ENCODE assay signal across 8 cellular contexts in genomic region chr7:134778941-134779740, GRCh38. TPM values are rescaled to one million over a fixed set of nuclear protein-coding genes. Genes with fewer than 3 reads are reported as not detected.
DNase-seq lines count a peak whose midpoint lies in the region; ATAC-seq, FAIRE-seq and TF ChIP-seq lines count a peak whose summit lies in the region.

Gene CALD1, plus strand, starts transcription at chr7:134779634. Its CDS starts 88,100 bp downstream, at chr7:134867734.

- in situ Hi-C loops in transverse colon (cut with MboI; ENCODE audit: low pct_ligation_motif_present in 1 of 4, low pct_unique_long_range_greater_than_20kb in 1 of 4, low sequenced_read_pairs in 3 of 4) = no loop called here

- H3K27me3 ChIP-seq in endothelial cell of umbilical vein (ENCODE audit: control insufficient read depth in 2 of 2, insufficient read depth in 2 of 2, low read length in 2 of 2) (no peaks in the 10 kb centered on the region), transverse colon (no peaks in the 10 kb centered on the region), Karpas-422 (ENCODE audit: low read length) (no peaks in the 10 kb centered on the region)

- peaks cover 51% of the 10 kb centered on the region for H3K4me1 ChIP-seq in endothelial cell of umbilical vein (ENCODE audit: control insufficient read depth, extremely low read depth, insufficient read depth, low read length)
- H3K4me1 ChIP-seq in transverse colon = peaks cover 0 to 19% (median 8%) of the 10 kb centered on the region in 4 donors
- H3K4me1 ChIP-seq in Karpas-422 (ENCODE audit: low read length) = no peaks in the 10 kb centered on the region

- H3K27ac ChIP-seq in endothelial cell of umbilical vein (ENCODE audit: insufficient read depth, low read depth, low read length) = peak within 1 kb of the TSS; percentile 97
- H3K27ac ChIP-seq in transverse colon = peak within 1 kb of the TSS; percentile 84 to 91 (median 87)
- no peak within 1 kb of the TSS for H3K27ac ChIP-seq in Karpas-422 (ENCODE audit: low read length)

- peak; percentile 98 for TF ChIP-seq POLR2A in endothelial cell of umbilical vein (IDR thresholded peaks at IDR 0.05; ENCODE audit: low read depth, low read length)
- peak; percentile 76 for TF ChIP-seq POLR2A in transverse colon (IDR thresholded peaks at IDR 0.05)

- POLR2A ChIA-PET in endothelial cell of umbilical vein (lab: Charles Lee) = interaction anchor here (0.6 to 1.6 kb wide), 7 partner anchors 9 to 125 kb away, joined by 3 to 4 read pairs (median 4); no protein-coding TSS in a partner anchor

- FAIRE-seq in endothelial cell of umbilical vein (lab: Jason Lieb, UNC) = peak; percentile 98

- no peaks in the 10 kb centered on the region for H3K9me2 ChIP-seq in Karpas-422 (replicated peaks; ENCODE audit: insufficient read depth, low read length)

- H2AFZ ChIP-seq in endothelial cell of umbilical vein (ENCODE audit: low read depth, low read length) = peak within 1 kb of the TSS; percentile 16
- no peak within 1 kb of the TSS for H2AFZ ChIP-seq in Karpas-422 (ENCODE audit: low read length)

- H3K9ac ChIP-seq in endothelial cell of umbilical vein (replicated peaks; ENCODE audit: extremely low read depth, insufficient read depth, low read length) (peak within 1 kb of the TSS; percentile 99), Karpas-422 (ENCODE audit: low read length) (no peak within 1 kb of the TSS)

- peak; percentile 75 for TF ChIP-seq EP300 in transverse colon (IDR thresholded peaks at IDR 0.05; ENCODE audit: low read depth)

- H3K9me1 ChIP-seq in endothelial cell of umbilical vein (replicated peaks; ENCODE audit: control insufficient read depth, extremely low read depth, insufficient read depth, low read length) = no peaks in the 10 kb centered on the region

- intact Hi-C loops in endothelial cell of umbilical vein (cut with micrococcal nuclease) = loop anchor here (1.0 to 2.0 kb wide), 12 partner anchors 25 to 166 kb away; partner anchors contain the start of gene BPGM
- intact Hi-C loops in transverse colon (cut with DNase I; ENCODE audit: low total_unique reads) = loop anchor here (1.0 kb wide), 1 partner anchor 55 kb away; no protein-coding TSS in a partner anchor

- dilution Hi-C loops in endothelial cell of umbilical vein (cut with MboI; ENCODE audit: extremely low pct_ligation_motif_present, low sequenced_read_pairs) = no loop called here

- H3K4me3 ChIP-seq in endothelial cell of umbilical vein (replicated peaks in 1 of 3; ENCODE audit: insufficient read depth in 1 of 3, low read depth in 1 of 3, low read length in 3 of 3) (peak within 1 kb of the TSS; percentile 54 to 100 (median 98)), transverse colon (peak within 1 kb of the TSS; percentile 12 to 58 (median 40)), Karpas-422 (ENCODE audit: low read length) (no peak within 1 kb of the TSS)

- H3K36me3 ChIP-seq in endothelial cell of umbilical vein (ENCODE audit: control insufficient read depth in 2 of 2, extremely low read depth in 1 of 2, insufficient read depth in 2 of 2, low read length in 2 of 2) (peaks cover 4 to 5% of the 10 kb centered on the region in 2 experiments), transverse colon (no peaks in the 10 kb centered on the region), Karpas-422 (ENCODE audit: insufficient read depth, low read length) (no peaks in the 10 kb centered on the region)

- no peaks in the 10 kb centered on the region for H4K20me1 ChIP-seq in endothelial cell of umbilical vein (replicated peaks; ENCODE audit: control insufficient read depth, extremely low read depth, insufficient read depth, low read length)
- no peaks in the 10 kb centered on the region for H4K20me1 ChIP-seq in Karpas-422 (ENCODE audit: insufficient read depth, low read depth, low read length)

- peaks cover 44% of the 10 kb centered on the region for H3K79me2 ChIP-seq in endothelial cell of umbilical vein (ENCODE audit: control insufficient read depth, insufficient read depth, low read length)
- no peaks in the 10 kb centered on the region for H3K79me2 ChIP-seq in Karpas-422 (ENCODE audit: low read length)

- DNase-seq in AG20443 (ENCODE audit: low spot score) = peak; percentile 93
- DNase-seq in NCI-H69 (lab: John Stamatoyannopoulos, UW) = peak; percentile 57
- DNase-seq in endothelial cell of umbilical vein (ENCODE audit: low read depth, low spot score) = peak; percentile 99
- peak; percentile 84 to 99 for DNase-seq in lung microvascular endothelial cell (ENCODE audit: low read depth in 2 of 2)
- DNase-seq in transverse colon = peak; percentile 67
- DNase-seq in Karpas-422 = no peak

- H3K9me3 ChIP-seq in endothelial cell of umbilical vein (replicated peaks; ENCODE audit: control insufficient read depth, insufficient read depth, low read length) (no peaks in the 10 kb centered on the region), transverse colon (no peaks in the 10 kb centered on the region), Karpas-422 (ENCODE audit: low read length) (no peaks in the 10 kb centered on the region)

- TF ChIP-seq CTCF in endothelial cell of umbilical vein (IDR thresholded peaks at IDR 0.05; ENCODE audit: extremely low read depth in 1 of 2, insufficient read depth in 1 of 2, low read depth in 1 of 2, low read length in 2 of 2) (no peak), transverse colon (IDR thresholded peaks at IDR 0.05) (no peak)

- ATAC-seq in HG03469 (IDR thresholded peaks at IDR 0.05; ENCODE audit: unreplicated experiment) (no peak), HG02763 (IDR thresholded peaks at IDR 0.05; ENCODE audit: unreplicated experiment) (no peak)

- H3K4me2 ChIP-seq in endothelial cell of umbilical vein (ENCODE audit: insufficient read depth, low read length) = peak within 1 kb of the TSS; percentile 96
- H3K4me2 ChIP-seq in Karpas-422 (ENCODE audit: low read depth, low read length, poor library complexity, severe bottlenecking) = no peak within 1 kb of the TSS

- BruUV-seq in endothelial cell of umbilical vein (replicated peaks; lab: Mats Ljungman, UMichigan) = TSS peak; percentile 80

- CTCF ChIA-PET in endothelial cell of umbilical vein (lab: Charles Lee) = interaction anchor here (0.8 to 1.4 kb wide), 4 partner anchors 21 to 146 kb away, joined by 3 to 4 read pairs (median 3); no protein-coding TSS in a partner anchor

- WGBS in transverse colon (ENCODE audit: low coverage in 1 of 2), 2 donors = 11 to 21% methylated on average over 7 to 15 of the region's 15 CpGs

TF ChIP-seq in endothelial cell of umbilical vein, 7 proteins besides CTCF, POLR2A, EP300 and RAD21:
- peak; percentile 53 for TF ChIP-seq MAX (IDR thresholded peaks at IDR 0.05; ENCODE audit: insufficient read depth, insufficient read length)
- TF ChIP-seq MYC (IDR thresholded peaks at IDR 0.05; ENCODE audit: low read depth, low read length) = no peak
- TF ChIP-seq EZH2 (IDR thresholded peaks at IDR 0.05; ENCODE audit: borderline replicate concordance, low read depth, low read length, severe bottlenecking) = no peak
- peak; percentile 74 for TF ChIP-seq FOS (IDR thresholded peaks at IDR 0.05; ENCODE audit: borderline replicate concordance, insufficient read depth, low read length)
- peak; percentile 85 for TF ChIP-seq JUN (IDR thresholded peaks at IDR 0.05; ENCODE audit: borderline replicate concordance, insufficient read depth, insufficient read length, low read depth)
- peak; percentile 1 for TF ChIP-seq GATA2 (IDR thresholded peaks at IDR 0.05; ENCODE audit: insufficient read depth, insufficient read length, low read depth, low read length)
- peak; percentile 96 for TF ChIP-seq POLR2AphosphoS5 (IDR thresholded peaks at IDR 0.05; ENCODE audit: insufficient read depth, low read depth, low read length)

RNA-seq across cellular contexts. Expression of gene CALD1, which starts in this region (rescaled TPM):
- total RNA-seq in endothelial cell of umbilical vein (307 and 313 TPM in 2 replicates), lung microvascular endothelial cell (198 and 235 TPM in 2 replicates), transverse colon (100 to 1,000 TPM; 162 to 401 (median 226) TPM)
- polyA plus RNA-seq in endothelial cell of umbilical vein = 136 and 148 TPM in 2 replicates
- 186 and 212 TPM in 2 replicates for polyA plus RNA-seq in endothelial cell of umbilical vein (2011; cell fraction: cytosol; rRNA removed)
- 346 and 400 TPM in 2 replicates for polyA plus RNA-seq in endothelial cell of umbilical vein (2011; cell fraction: nucleus; rRNA removed)
- polyA plus RNA-seq in endothelial cell of umbilical vein (2012) = 259 and 283 TPM in 2 replicates
- polyA minus RNA-seq in endothelial cell of umbilical vein = 325 and 347 TPM in 2 replicates
- 28.8 TPM for polyA minus RNA-seq in endothelial cell of umbilical vein (2011; cell fraction: cytosol; rRNA and poly(A)+ RNA removed)
- 320 and 528 TPM in 2 replicates for polyA minus RNA-seq in endothelial cell of umbilical vein (2011; cell fraction: nucleus; rRNA and poly(A)+ RNA removed)
- total RNA-seq in Karpas-422 (2014; rRNA removed; shearing (Covaris generic); ENCODE audit: low replicate concordance) = 1.0 TPM in 1 of 2 replicates, not detected in the other

Comparison
In these comparisons a context has a peak if more than half of its experiments do, and no peak if none do; other contexts are left out.
1. RNA of gene CALD1 (total RNA-seq): 307 to 313 TPM in endothelial cell of umbilical vein, 162 to 401 TPM in transverse colon and 198 to 235 TPM in lung microvascular endothelial cell; 1.0 TPM in Karpas-422; every median in the first group is over 10 times any median in the second.